ENCODE assay signal across 8 cellular contexts in genomic region chr1:172394167-172394751, GRCh38. TPM values are rescaled to one million over a fixed set of nuclear protein-coding genes. Genes with fewer than 3 reads are reported as not detected.
DNase-seq lines count a peak whose midpoint lies in the region; ATAC-seq and TF ChIP-seq lines count a peak whose summit lies in the region.

No MANE protein-coding gene starts in this region.

- H2BK120ac ChIP-seq in IMR-90 (ENCODE audit: low read depth, low read length) = no peak overlapping the region

- H2BK5ac ChIP-seq in IMR-90 (ENCODE audit: low read depth, low read length, poor library complexity, severe bottlenecking) = no peak overlapping the region

- H4K8ac ChIP-seq in IMR-90 (ENCODE audit: low read depth in 2 of 2, low read length in 2 of 2) = peak overlapping the region in 1 of 2 experiments; percentile 12; a peak in 1 of 4 replicates

- H3K4me1 ChIP-seq in IMR-90 (ENCODE audit: control insufficient read depth, insufficient read depth, low read length) = peaks cover 2% of the 10 kb centered on the region

- H3K4me3 Mint-ChIP-seq in activated T-cell treated with anti-CD3 and anti-CD28 coated beads, Interleukin-2, amount 50 U/mL, for 4 hours = peak overlapping the region; percentile 37
- H3K4me3 Mint-ChIP-seq in glutamatergic neuron (ENCODE audit: unreplicated experiment) = no peak overlapping the region

- no peak overlapping the region for H3K27ac ChIP-seq in IMR-90 (ENCODE audit: insufficient read depth, low read length)

- ATAC-seq in GM19467 (IDR thresholded peaks at IDR 0.05; ENCODE audit: unreplicated experiment) = peak; percentile 74
- ATAC-seq in IMR-90 (ENCODE audit: low read depth) = no peak
- peak; percentile 96 for ATAC-seq in activated T-cell treated with anti-CD3 and anti-CD28 coated beads, Interleukin-2, amount 50 U/mL, for 4 hours

- no peaks in the 10 kb centered on the region for H3K27me3 Mint-ChIP-seq in activated T-cell treated with anti-CD3 and anti-CD28 coated beads, Interleukin-2, amount 50 U/mL, for 4 hours (ENCODE audit: low read depth)
- H3K27me3 Mint-ChIP-seq in glutamatergic neuron (ENCODE audit: unreplicated experiment) = no peaks in the 10 kb centered on the region

- no peak overlapping the region for H2AFZ ChIP-seq in IMR-90 (replicated peaks; ENCODE audit: low read length, poor library complexity)

- no peaks in the 10 kb centered on the region for H3K9me1 ChIP-seq in IMR-90 (ENCODE audit: insufficient read depth, low read length)

- no TSS peak for BruUV-seq in IMR-90 (replicated peaks; lab: Mats Ljungman, UMichigan)

- POLR2A ChIA-PET in IMR-90 (lab: Charles Lee; ENCODE audit: unreplicated experiment) = interaction anchor here (0.6 to 0.9 kb wide), 2 partner anchors 86 to 124 kb away, joined by 4 to 13 read pairs; no protein-coding TSS in a partner anchor

- no peaks in the 10 kb centered on the region for H3K36me3 ChIP-seq in IMR-90 (ENCODE audit: control insufficient read depth, insufficient read depth, low read length)

- H3K14ac ChIP-seq in IMR-90 (replicated peaks; ENCODE audit: low read depth, low read length) = no peak overlapping the region

- no peak overlapping the region; the same call in 1 of the 2 replicates for H4K5ac ChIP-seq in IMR-90 (ENCODE audit: low read depth, low read length)

- no peak overlapping the region; the same call in 1 of the 2 replicates for H4K91ac ChIP-seq in IMR-90 (ENCODE audit: insufficient read depth, low read depth, low read length)

- no peak overlapping the region for H3K27ac Mint-ChIP-seq in glutamatergic neuron (ENCODE audit: unreplicated experiment)

- H3K4ac ChIP-seq in IMR-90 (ENCODE audit: low read depth, low read length) = no peak overlapping the region

- H3K79me1 ChIP-seq in IMR-90 (ENCODE audit: low read depth in 1 of 2, low read length in 2 of 2) = no peaks in the 10 kb centered on the region

- no peak overlapping the region for H3K4me2 ChIP-seq in IMR-90 (ENCODE audit: low read depth, low read length)

- intact Hi-C loops in IMR-90 (cut with micrococcal nuclease) = no loop called here

- H3K23ac ChIP-seq in IMR-90 (ENCODE audit: low read depth, low read length) = no peak overlapping the region

- TF ChIP-seq CTCF in AG10803 (conservative IDR thresholded peaks at IDR 0.05; ENCODE audit: low read length) = no peak
- TF ChIP-seq CTCF in IMR-90 (conservative IDR thresholded peaks at IDR 0.05; ENCODE audit: low read depth, low read length) = no peak
- no peak for TF ChIP-seq CTCF in glutamatergic neuron (IDR thresholded peaks at IDR 0.05; ENCODE audit: partially characterized antibody, unreplicated experiment)

- CTCF ChIA-PET in IMR-90 (lab: Yijun Ruan, JAX) = interaction anchor here (0.8 to 1.3 kb wide), 3 partner anchors 232 to 392 kb away, joined by 5 to 7 read pairs (median 5); no protein-coding TSS in a partner anchor

- in situ Hi-C loops in IMR-90 (cut with MboI; ENCODE audit: low sequenced_read_pairs) = loop anchor here (10.0 kb wide), 1 partner anchor 249 kb away; no protein-coding TSS in a partner anchor

- H4K20me1 ChIP-seq in IMR-90 (ENCODE audit: insufficient read depth, low read length) = no peaks in the 10 kb centered on the region

- H2AK5ac ChIP-seq in IMR-90 (ENCODE audit: low read depth, low read length) = peak overlapping the region; percentile 17; the same call in 1 of the 2 replicates

- 0 out of 3 replicates have a peak overlapping the region, but pooled peaks have one; percentile 15 for H2BK15ac ChIP-seq in IMR-90 (ENCODE audit: low read depth, low read length)

- no peaks in the 10 kb centered on the region for H3K27me3 ChIP-seq in IMR-90 (ENCODE audit: control insufficient read depth, insufficient read depth, low read length)

- no peak overlapping the region for H2BK20ac ChIP-seq in IMR-90 (ENCODE audit: low read depth, low read length)

- WGBS in IMR-90 (ENCODE audit: extremely low coverage in 2 of 2, insufficient read length in 1 of 2), 2 experiments = no CpG with 5 or more reads among the region's 4 CpGs

- H2AK9ac ChIP-seq in IMR-90 (replicated peaks; ENCODE audit: low read depth, low read length, poor library complexity) = no peak overlapping the region

- H3K9me3 ChIP-seq in IMR-90 (ENCODE audit: control insufficient read depth, insufficient read depth, low read length) = no peaks in the 10 kb centered on the region

- H3K18ac ChIP-seq in IMR-90 (ENCODE audit: low read depth, low read length) = 0 out of 2 replicates have a peak overlapping the region, but pooled peaks have one; percentile 15

- peak; percentile 38 for DNase-seq in AG10803 (ENCODE audit: low read depth)
- DNase-seq in IMR-90 = peak; percentile 22
- DNase-seq in activated T-cell treated with anti-CD3 and anti-CD28 coated beads, Interleukin-2, amount 50 U/mL, for 4 hours = peak; percentile 56
- peak; percentile 21 to 33 for DNase-seq in hippocampal formation (lab: John Stamatoyannopoulos, UW)
- peak; percentile 13 for DNase-seq in stimulated activated CD8-positive, alpha-beta memory T cell treated with anti-CD3 and anti-CD28 coated beads, Interleukin-15, amount 100 ng/mL, for 1 hour (ENCODE audit: low read depth)
- DNase-seq in glutamatergic neuron = no peak
- no peak for DNase-seq in Kasumi-1 (lab: John Stamatoyannopoulos, UW)

- no peak for TF ChIP-seq POLR2A in IMR-90 (IDR thresholded peaks at IDR 0.05; ENCODE audit: low read depth, low read length)

- no peak overlapping the region for H3K56ac ChIP-seq in IMR-90 (ENCODE audit: extremely low read depth, insufficient read depth, low read length)

- H3K4me3 ChIP-seq in AG10803 (ENCODE audit: low read length) (no peak overlapping the region), IMR-90 (ENCODE audit: insufficient read depth, low read depth, low read length) (no peak overlapping the region)

- no peak for TF ChIP-seq RAD21 in IMR-90 (IDR thresholded peaks at IDR 0.05; ENCODE audit: low read length)

- peaks cover 74% of the 10 kb centered on the region for H3K4me1 Mint-ChIP-seq in activated T-cell treated with anti-CD3 and anti-CD28 coated beads, Interleukin-2, amount 50 U/mL, for 4 hours (ENCODE audit: low read depth)
- H3K4me1 Mint-ChIP-seq in glutamatergic neuron (ENCODE audit: low read depth, unreplicated experiment) = peaks cover 11% of the 10 kb centered on the region

- dilution Hi-C loops in IMR-90 (cut with HindIII; ENCODE audit: low sequenced_read_pairs, unreplicated experiment) = no loop called here

- no peaks in the 10 kb centered on the region for H3K36me3 Mint-ChIP-seq in activated T-cell treated with anti-CD3 and anti-CD28 coated beads, Interleukin-2, amount 50 U/mL, for 4 hours (ENCODE audit: insufficient read depth)
- H3K36me3 Mint-ChIP-seq in glutamatergic neuron (ENCODE audit: unreplicated experiment) = no peaks in the 10 kb centered on the region

- H3K9me3 Mint-ChIP-seq in activated T-cell treated with anti-CD3 and anti-CD28 coated beads, Interleukin-2, amount 50 U/mL, for 4 hours = no peaks in the 10 kb centered on the region
- H3K9me3 Mint-ChIP-seq in glutamatergic neuron (ENCODE audit: unreplicated experiment) = no peaks in the 10 kb centered on the region

- no peak overlapping the region for H3K9ac ChIP-seq in IMR-90 (ENCODE audit: low read depth, low read length)

TF ChIP-seq in IMR-90, 13 proteins besides CTCF, POLR2A, EP300 and RAD21:
- no peak for TF ChIP-seq CHD1 (IDR thresholded peaks at IDR 0.05; ENCODE audit: low read depth, low read length)
- TF ChIP-seq NFE2L2 (IDR thresholded peaks at IDR 0.05; ENCODE audit: low read depth, low read length) = no peak
- TF ChIP-seq BHLHE40 (IDR thresholded peaks at IDR 0.05; ENCODE audit: low read depth, low read length) = no peak
- TF ChIP-seq MAFK (IDR thresholded peaks at IDR 0.05; ENCODE audit: low read depth, low read length) = no peak

RNA-seq across cellular contexts. Expression of gene C1orf105, which starts 26.2 kb away (rescaled TPM):
- total RNA-seq in IMR-90 (2012; rRNA removed) = not detected in 2 replicates
- polyA plus RNA-seq in IMR-90 (2012; rRNA removed) = not detected in 2 replicates
- not detected in 2 replicates for polyA plus RNA-seq in IMR-90 (2012; cell fraction: cytosol; rRNA removed)
- polyA plus RNA-seq in IMR-90 (2012; cell fraction: nucleus; rRNA removed; ENCODE audit: low replicate concordance) = not detected in 2 replicates
- not detected for total RNA-seq in activated T-cell treated with anti-CD3 and anti-CD28 coated beads, Interleukin-2, amount 50 U/mL, for 4 hours
- total RNA-seq in glutamatergic neuron (ENCODE audit: unreplicated experiment) = not detected

RNA-seq across cellular contexts. Expression of gene PIGC, which starts 49.6 kb away (rescaled TPM):
- total RNA-seq in IMR-90 (2012; rRNA removed) (14.9 and 19.4 TPM in 2 replicates), glutamatergic neuron (ENCODE audit: unreplicated experiment) (27.7 TPM)
- polyA plus RNA-seq in IMR-90 (2012; rRNA removed) = 13.2 and 15.8 TPM in 2 replicates
- 7.2 and 7.7 TPM in 2 replicates for polyA plus RNA-seq in IMR-90 (2012; cell fraction: cytosol; rRNA removed)
- polyA plus RNA-seq in IMR-90 (2012; cell fraction: nucleus; rRNA removed; ENCODE audit: low replicate concordance) = 2.6 and 13.4 TPM in 2 replicates
- total RNA-seq in activated T-cell treated with anti-CD3 and anti-CD28 coated beads, Interleukin-2, amount 50 U/mL, for 4 hours = 10 to 100 TPM; 16.8 to 19.1 (median 17.8) TPM

Comparison
In these comparisons a context has a peak if more than half of its experiments do, and no peak if none do; other contexts are left out.
1. DNase-seq: peak in AG10803 (single experiment), IMR-90 (single experiment), activated T-cell treated with anti-CD3 and anti-CD28 coated beads, Interleukin-2, amount 50 U/mL, for 4 hours (single experiment), hippocampal formation (2 of 2) and stimulated activated CD8-positive, alpha-beta memory T cell treated with anti-CD3 and anti-CD28 coated beads, Interleukin-15, amount 100 ng/mL, for 1 hour (single experiment); none in glutamatergic neuron (single experiment) and Kasumi-1 (0 of 2).